In genomic region chr10:12984165-12984747, GRCh38 we compare ENCODE assay signal across 1 cellular context.
TF ChIP-seq lines count a peak whose summit lies in the region.

No MANE protein-coding gene starts in this region.

TF ChIP-seq in HCT116, 20 proteins besides CTCF, POLR2A, EP300 and RAD21 (continued from another document):
- no peak for TF ChIP-seq ZBTB33 (IDR thresholded peaks at IDR 0.05; ENCODE audit: extremely low read depth, insufficient replicate concordance, low read length)
